8 cellular contexts compared by ENCODE assay signal in the genomic region with DNA sequence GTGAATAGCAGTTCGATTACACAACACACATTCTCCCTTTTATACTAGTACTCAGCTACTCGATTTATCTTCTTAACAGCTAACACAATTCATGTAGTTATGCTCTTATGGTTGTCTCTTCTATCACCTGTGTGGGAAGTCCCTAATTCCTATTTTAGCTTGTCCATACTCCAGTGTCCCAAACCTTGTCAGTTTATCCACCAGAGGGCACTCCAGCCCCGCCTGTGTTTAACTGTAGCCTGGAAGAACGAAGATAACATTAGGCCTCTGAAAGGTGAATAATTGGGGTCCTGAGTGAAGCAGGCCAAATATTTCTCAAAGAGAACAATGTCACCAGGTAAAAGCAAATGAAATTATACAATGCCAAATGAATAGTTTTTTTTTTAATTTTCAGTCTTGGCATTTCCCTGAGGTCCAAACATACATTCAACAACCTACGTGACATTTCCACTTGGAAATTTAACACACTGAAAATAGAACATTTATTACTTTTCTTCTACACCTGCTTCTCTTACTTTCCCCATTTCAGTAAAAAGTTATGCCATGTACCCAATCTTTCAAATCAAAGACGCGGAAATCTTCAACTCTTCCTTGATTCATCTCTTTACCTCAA.
DNase-seq lines count a peak whose midpoint lies in the region; ATAC-seq and TF ChIP-seq lines count a peak whose summit lies in the region.

No MANE protein-coding gene starts in this region.

- no peaks in the 10 kb centered on the region for H3K4me1 ChIP-seq in OCI-LY1 (ENCODE audit: insufficient read depth, low read length, severe bottlenecking)
- H3K4me1 ChIP-seq in mammary epithelial cell (ENCODE audit: insufficient read depth, low read length), result no peaks in the 10 kb centered on the region
- H3K4me1 ChIP-seq in upper lobe of right lung, result no peaks in the 10 kb centered on the region
- no peaks in the 10 kb centered on the region for H3K4me1 ChIP-seq in gastroesophageal sphincter

- H2AFZ ChIP-seq in OCI-LY1 (ENCODE audit: low read length) (no peak overlapping the region), mammary epithelial cell (ENCODE audit: low read depth, low read length) (no peak overlapping the region)

- CTCF ChIA-PET in mammary epithelial cell (lab: Charles Lee; ENCODE audit: low non-redundant PET), result interaction anchor here (0.6 kb wide), 2 partner anchors 275 to 563 kb away, joined by 3 to 11 read pairs; no protein-coding TSS in a partner anchor

- H3K9me3 ChIP-seq in OCI-LY1 (ENCODE audit: low read length) (no peaks in the 10 kb centered on the region), mammary epithelial cell (replicated peaks; ENCODE audit: insufficient read depth, low read length) (no peaks in the 10 kb centered on the region), upper lobe of right lung (no peaks in the 10 kb centered on the region), gastroesophageal sphincter (no peaks in the 10 kb centered on the region)

- no peaks in the 10 kb centered on the region for H3F3A ChIP-seq in OCI-LY1 (ENCODE audit: insufficient read depth, low read length)

- in situ Hi-C loops in mammary epithelial cell (cut with MboI; ENCODE audit: low sequenced_read_pairs in 2 of 2), result loop anchor here (10.0 kb wide), 2 partner anchors 553 to 563 kb away; partner anchors contain the start of gene HTR1A (in 1 of the 2)

- dilution Hi-C loops in mammary epithelial cell (cut with HindIII; ENCODE audit: low sequenced_read_pairs), result no loop called here

- WGBS in mammary epithelial cell (ENCODE audit: low coverage, missing lambda C conversion rate), result 41% methylated on average over 7 of the region's 7 CpGs
- 45 to 49% methylated on average over 6 to 7 of the region's 7 CpGs for WGBS in gastroesophageal sphincter (ENCODE audit: low coverage in 1 of 2), 2 donors

- DNase-seq in Daoy (ENCODE audit: low read depth) (peak; percentile 9), mammary epithelial cell (peak; percentile 45), left lobe of liver (ENCODE audit: low spot score) (peak; percentile 68), upper lobe of right lung (peak; percentile 67)

- H3K9ac ChIP-seq in OCI-LY1 (ENCODE audit: low read length) (no peak overlapping the region; the same call in 1 of the 2 replicates), mammary epithelial cell (ENCODE audit: insufficient read depth, low read length) (no peak overlapping the region)

- H3K27ac ChIP-seq in OCI-LY1 (ENCODE audit: low read depth, low read length, poor library complexity, severe bottlenecking) (no peak overlapping the region), mammary epithelial cell (ENCODE audit: insufficient read depth, low read depth, low read length) (no peak overlapping the region), upper lobe of right lung (no peak overlapping the region), gastroesophageal sphincter (no peak overlapping the region)

- TF ChIP-seq EP300 in gastroesophageal sphincter (IDR thresholded peaks at IDR 0.05), result no peak

- H3K9me2 ChIP-seq in OCI-LY1 (ENCODE audit: low read depth, low read length), result no peaks in the 10 kb centered on the region

- TF ChIP-seq POLR2A in gastroesophageal sphincter (IDR thresholded peaks at IDR 0.05), result no peak

- peak; percentile 73 for TF ChIP-seq CTCF in OCI-LY1 (IDR thresholded peaks at IDR 0.05; ENCODE audit: low read length)
- peak; percentile 86 to 89 for TF ChIP-seq CTCF in mammary epithelial cell (conservative IDR thresholded peaks at IDR 0.05 in 1 of 2, IDR thresholded peaks at IDR 0.05 in 1 of 2; ENCODE audit: extremely low read depth in 1 of 2, insufficient read depth in 1 of 2, low read depth in 1 of 2, low read length in 2 of 2)
- peak; percentile 71 for TF ChIP-seq CTCF in upper lobe of right lung (IDR thresholded peaks at IDR 0.05)
- peak in 1 of 4 experiments; percentile 48 for TF ChIP-seq CTCF in gastroesophageal sphincter (IDR thresholded peaks at IDR 0.05)

- peak; percentile 77 for ATAC-seq in GM19324 (IDR thresholded peaks at IDR 0.05; ENCODE audit: low FRiP score, unreplicated experiment)
- ATAC-seq in HG03432 (IDR thresholded peaks at IDR 0.05; ENCODE audit: unreplicated experiment), result peak; percentile 92
- peak; percentile 95 for ATAC-seq in left lobe of liver
- peak; percentile 92 for ATAC-seq in upper lobe of right lung
- no peak for ATAC-seq in gastroesophageal sphincter

- H4K20me1 ChIP-seq in OCI-LY1 (ENCODE audit: insufficient read depth, low read length) (no peaks in the 10 kb centered on the region), mammary epithelial cell (ENCODE audit: insufficient read depth, low read length) (no peaks in the 10 kb centered on the region)

- no peak overlapping the region for H3K4me2 ChIP-seq in OCI-LY1 (ENCODE audit: low read length)
- H3K4me2 ChIP-seq in mammary epithelial cell (ENCODE audit: insufficient read depth, low read depth, low read length), result no peak overlapping the region

- intact Hi-C loops in mammary epithelial cell (cut with micrococcal nuclease) (loop anchor here (1.0 to 10.0 kb wide), 7 partner anchors 174 to 746 kb away; no protein-coding TSS in a partner anchor), upper lobe of right lung (cut with DNase I) (no loop called here)

- no peaks in the 10 kb centered on the region for H3K27me3 ChIP-seq in OCI-LY1 (ENCODE audit: insufficient read depth, low read length)
- H3K27me3 ChIP-seq in mammary epithelial cell (ENCODE audit: insufficient read depth, low read length), result no peaks in the 10 kb centered on the region
- no peaks in the 10 kb centered on the region for H3K27me3 ChIP-seq in upper lobe of right lung
- no peaks in the 10 kb centered on the region for H3K27me3 ChIP-seq in gastroesophageal sphincter

- no peaks in the 10 kb centered on the region for H3K36me3 ChIP-seq in OCI-LY1 (ENCODE audit: insufficient read depth, low read length)
- no peaks in the 10 kb centered on the region for H3K36me3 ChIP-seq in mammary epithelial cell (ENCODE audit: insufficient read depth, low read length)
- H3K36me3 ChIP-seq in upper lobe of right lung, result no peaks in the 10 kb centered on the region
- no peaks in the 10 kb centered on the region for H3K36me3 ChIP-seq in gastroesophageal sphincter

- H3K4me3 ChIP-seq in OCI-LY1 (ENCODE audit: low read depth, low read length, poor library complexity, severe bottlenecking), result no peak overlapping the region
- no peak overlapping the region for H3K4me3 ChIP-seq in mammary epithelial cell (replicated peaks in 1 of 3; ENCODE audit: insufficient read depth in 1 of 3, low read depth in 2 of 3, low read length in 3 of 3)
- no peak overlapping the region for H3K4me3 ChIP-seq in upper lobe of right lung
- no peak overlapping the region for H3K4me3 ChIP-seq in gastroesophageal sphincter

- no TSS peak for BruUV-seq in mammary epithelial cell (replicated peaks; lab: Mats Ljungman, UMichigan)

- H3K79me2 ChIP-seq in OCI-LY1 (ENCODE audit: insufficient read depth, low read length) (no peaks in the 10 kb centered on the region), mammary epithelial cell (ENCODE audit: insufficient read depth, low read length) (no peaks in the 10 kb centered on the region)

Comparison
In these comparisons a context has a peak if more than half of its experiments do, and no peak if none do; other contexts are left out.
1. DNase-seq: peak in every context shown above with its lines; median percentile 68 in left lobe of liver; 67 in upper lobe of right lung; 45 in mammary epithelial cell; 9 in Daoy.